In genomic region chr5:129135633-129136032, GRCh38 we compare ENCODE assay signal across 10 cellular contexts. TPM values are rescaled to one million over a fixed set of nuclear protein-coding genes. Genes with fewer than 3 reads are reported as not detected.
DNase-seq lines count a peak whose midpoint lies in the region; ATAC-seq, FAIRE-seq and TF ChIP-seq lines count a peak whose summit lies in the region.
"Had no signal": no experiment of that assay in that cellular context is flagged by ENCODE, and none has a peak within 500 bp of the region (broad histone marks: within the 10 kb centered on the region; RNA-seq: fewer than 3 reads in every experiment).

No MANE protein-coding gene starts in this region.

- CTCF ChIA-PET in A549 (lab: Yijun Ruan, JAX): interaction anchor here (1.0 kb wide), 2 partner anchors 9 to 229 kb away, joined by 3 to 4 read pairs; no protein-coding TSS in a partner anchor
- CTCF ChIA-PET in Panc1 (lab: Charles Lee): no interaction called here

- POLR2A ChIA-PET in A549 (lab: Yijun Ruan, JAX) (no interaction called here), Panc1 (lab: Charles Lee) (no interaction called here)

- FAIRE-seq in A549 (lab: Jason Lieb, UNC): no peak
- FAIRE-seq: pancreas had no signal

- ATAC-seq in A549 (peak; percentile 34 to 69; a peak in 3 of 6 replicates), GM18502 (IDR thresholded peaks at IDR 0.05; ENCODE audit: poor library complexity, unreplicated experiment) (peak; percentile 84), HG02798 (IDR thresholded peaks at IDR 0.05; ENCODE audit: poor library complexity, unreplicated experiment) (peak; percentile 76), Panc1 (no peak)
- ATAC-seq: pancreas had no signal

- no peak for TF ChIP-seq CTCF in A549 (IDR thresholded peaks at IDR 0.05)
- TF ChIP-seq CTCF in Panc1 (IDR thresholded peaks at IDR 0.05): peak; percentile 20
- no peak for TF ChIP-seq CTCF in testis (IDR thresholded peaks at IDR 0.05)
- TF ChIP-seq CTCF in lower leg skin (IDR thresholded peaks at IDR 0.05): no peak

- in situ Hi-C loops in Panc1 (cut with HindIII; ENCODE audit: low pct_unique_long_range_greater_than_20kb, low sequenced_read_pairs): no loop called here

- no peak overlapping the region for H3K4me3 ChIP-seq in A549
- H3K4me3 ChIP-seq in Panc1 (ENCODE audit: low read depth in 2 of 2, low read length in 2 of 2): no peak overlapping the region
- no peak overlapping the region for H3K4me3 ChIP-seq in testis
- H3K4me3 ChIP-seq in lower leg skin (ENCODE audit: low read depth, poor library complexity, severe bottlenecking): no peak overlapping the region
- H3K4me3 ChIP-seq: pancreas, SJSA1 had no signal

- no peaks in the 10 kb centered on the region for H3K27me3 ChIP-seq in Panc1 (ENCODE audit: control insufficient read depth, insufficient read depth, low read length)
- no peaks in the 10 kb centered on the region for H3K27me3 ChIP-seq in testis
- H3K27me3 ChIP-seq: pancreas, SJSA1 had no signal

- H3K27ac ChIP-seq in A549 (no peak overlapping the region), Panc1 (ENCODE audit: low read length) (no peak overlapping the region), testis (no peak overlapping the region)
- H3K27ac ChIP-seq: pancreas, SJSA1 had no signal

- TF ChIP-seq RAD21 in A549 (conservative IDR thresholded peaks at IDR 0.05 in 1 of 2, IDR thresholded peaks at IDR 0.05 in 1 of 2): no peak; a peak in 1 of 5 replicates

- peak in 1 of 2 experiments; percentile 29 for DNase-seq in A549 (ENCODE audit: low read depth in 1 of 2, low spot score in 1 of 2)
- no peak for DNase-seq in Panc1 (ENCODE audit: low read depth, low spot score)
- no peak for DNase-seq in testis
- no peak for DNase-seq in medulla oblongata (ENCODE audit: extremely low spot score)
- DNase-seq in lower leg skin (ENCODE audit: low spot score in 2 of 2): no peak
- no peak for DNase-seq in iPS-NIHi11 (ENCODE audit: low spot score)
- DNase-seq: pancreas had no signal

- H3K36me3 ChIP-seq in Panc1 (ENCODE audit: control insufficient read depth, insufficient read depth, low read length) (no peaks in the 10 kb centered on the region), testis (ENCODE audit: low read depth, missing control alignments) (no peaks in the 10 kb centered on the region)
- H3K36me3 ChIP-seq: pancreas, SJSA1 had no signal

- BruUV-seq in Panc1 (replicated peaks; lab: Mats Ljungman, UMichigan): no TSS peak

- H3K4me1 ChIP-seq in A549: no peaks in the 10 kb centered on the region
- no peaks in the 10 kb centered on the region for H3K4me1 ChIP-seq in Panc1 (ENCODE audit: control insufficient read depth, insufficient read depth, low read length)
- H3K4me1 ChIP-seq in testis: no peaks in the 10 kb centered on the region
- H3K4me1 ChIP-seq: pancreas, SJSA1 had no signal

- no peak for TF ChIP-seq EP300 in A549 (IDR thresholded peaks at IDR 0.05)

- H3K9me3 ChIP-seq in A549 (no peaks in the 10 kb centered on the region), Panc1 (ENCODE audit: control insufficient read depth, insufficient read depth, low read depth, low read length) (no peaks in the 10 kb centered on the region), testis (no peaks in the 10 kb centered on the region)
- H3K9me3 ChIP-seq: pancreas, SJSA1 had no signal

- no peak overlapping the region for H3K4me2 ChIP-seq in A549

- intact Hi-C loops in Panc1 (cut with micrococcal nuclease; ENCODE audit: unreplicated experiment) (no loop called here), testis (cut with DNase I; ENCODE audit: low total_unique reads) (no loop called here), lower leg skin (cut with DNase I; ENCODE audit: low total_unique reads) (no loop called here)

- TF ChIP-seq POLR2A in A549 (IDR thresholded peaks at IDR 0.05; ENCODE audit: low read length) (no peak), testis (IDR thresholded peaks at IDR 0.05) (no peak), lower leg skin (IDR thresholded peaks at IDR 0.05) (no peak)

TF ChIP-seq in A549, 52 proteins besides CTCF, POLR2A, EP300 and RAD21:
- no peak for TF ChIP-seq CEBPB (IDR thresholded peaks at IDR 0.05)

RNA-seq across cellular contexts. Expression of gene ISOC1, which starts 41.1 kb away (rescaled TPM):
- polyA plus RNA-seq in A549 (2011; rRNA removed) (25.6 and 31.6 TPM in 2 replicates), A549 (2017; fragmentation: RNase III; extraction: RNeasy Plus Mini Kit Qiagen cat#74134 plus additional on column Dnase treatment) (15.5 to 17.8 TPM (median 17.3 TPM) in 3 replicates), testis (ENCODE audit: insufficient read depth, low read depth, low replicate concordance) (19.3 TPM)
- polyA plus RNA-seq in A549 (2012; cell fraction: cytosol; rRNA removed): 14.1 and 17.3 TPM in 2 replicates
- 6.8 and 10.3 TPM in 2 replicates for polyA plus RNA-seq in A549 (2012; cell fraction: nucleus; rRNA removed)
- polyA minus RNA-seq in A549 (2011; rRNA and poly(A)+ RNA removed): 11.8 and 12.4 TPM in 2 replicates
- total RNA-seq in Panc1 (2021; ENCODE audit: unreplicated experiment) (25.7 TPM), testis (10 to 100 TPM; 15.9 to 35.9 TPM), lower leg skin (10 to 100 TPM; 37.7 to 67.2 (median 38.7) TPM)
- 20.2 TPM for polyA plus RNA-seq in Panc1 (2012; ENCODE audit: insufficient read length)
